In the genomic region with DNA sequence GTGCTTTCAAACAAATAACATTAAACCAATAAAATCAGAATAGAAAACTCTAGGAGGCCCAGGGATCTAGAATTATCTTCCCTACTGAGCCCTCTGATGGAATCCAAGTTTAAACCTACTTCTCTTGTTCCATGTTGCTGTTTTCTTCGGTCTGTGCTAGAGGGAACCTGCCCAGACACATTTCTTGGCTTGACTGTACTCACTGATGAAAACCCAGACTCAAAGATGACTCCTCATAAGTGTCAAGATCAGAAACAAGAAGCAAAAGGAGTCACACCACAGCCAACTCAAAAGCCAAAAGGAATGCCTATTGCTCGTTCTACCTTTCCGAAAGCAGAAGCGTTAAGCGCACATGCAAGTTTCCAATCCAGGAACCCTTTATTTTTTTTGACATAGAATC, we compare ENCODE assay signal across 10 cellular contexts. TPM values are rescaled to one million over a fixed set of nuclear protein-coding genes. Genes with fewer than 3 reads are reported as not detected.
DNase-seq lines count a peak whose midpoint lies in the region; ATAC-seq and TF ChIP-seq lines count a peak whose summit lies in the region.
"Had no signal": no experiment of that assay in that cellular context is flagged by ENCODE, and none has a peak within 500 bp of the region (broad histone marks: within the 10 kb centered on the region; RNA-seq: fewer than 3 reads in every experiment).

No MANE protein-coding gene starts in this region.

- ATAC-seq in CD8-positive, alpha-beta T cell = no peak
- peak in 2 of 4 donors; percentile 26 for ATAC-seq in psoas muscle
- ATAC-seq in activated naive CD8-positive, alpha-beta T cell treated with anti-CD3 and anti-CD28 coated beads, Interleukin-2, amount 50 U/mL, for 24 hours = no peak

- H3K4me3 ChIP-seq in CD8-positive, alpha-beta T cell (ENCODE audit: low read depth, low read length) = no peak overlapping the region
- H3K4me3 ChIP-seq in esophagus squamous epithelium = peak overlapping the region in 3 of 4 donors; percentile 16 to 44 (median 17)
- no peak overlapping the region for H3K4me3 ChIP-seq in psoas muscle
- no peak overlapping the region for H3K4me3 ChIP-seq in BE2C (ENCODE audit: low read depth, low read length)

- H3K27me3 ChIP-seq in CD8-positive, alpha-beta T cell (ENCODE audit: insufficient read depth, low read length) = no peaks in the 10 kb centered on the region
- H3K27me3 ChIP-seq in esophagus squamous epithelium = no peaks in the 10 kb centered on the region
- H3K27me3 ChIP-seq in psoas muscle (ENCODE audit: insufficient read depth in 3 of 3, low read length in 2 of 3) = no peaks in the 10 kb centered on the region
- H3K27me3 ChIP-seq in BE2C = no peaks in the 10 kb centered on the region

- H3K4me1 Mint-ChIP-seq in CD8-positive, alpha-beta T cell (ENCODE audit: low read depth) = peaks cover 22% of the 10 kb centered on the region
- peaks cover 6% of the 10 kb centered on the region for H3K4me1 Mint-ChIP-seq in activated naive CD8-positive, alpha-beta T cell treated with anti-CD3 and anti-CD28 coated beads, Interleukin-2, amount 50 U/mL, for 24 hours

- no peaks in the 10 kb centered on the region for H3K9me3 ChIP-seq in CD8-positive, alpha-beta T cell (ENCODE audit: low read length)
- H3K9me3 ChIP-seq in esophagus squamous epithelium (peaks cover 0 to 3% (median 0%) of the 10 kb centered on the region in 3 donors), psoas muscle (no peaks in the 10 kb centered on the region), BE2C (no peaks in the 10 kb centered on the region)

- H3K27me3 Mint-ChIP-seq in CD8-positive, alpha-beta T cell (ENCODE audit: low read depth) = no peaks in the 10 kb centered on the region
- H3K27me3 Mint-ChIP-seq in activated naive CD8-positive, alpha-beta T cell treated with anti-CD3 and anti-CD28 coated beads, Interleukin-2, amount 50 U/mL, for 24 hours = no peaks in the 10 kb centered on the region

- H3K36me3 ChIP-seq in CD8-positive, alpha-beta T cell (ENCODE audit: insufficient read depth, low read length) = peaks cover 14% of the 10 kb centered on the region
- H3K36me3 ChIP-seq in esophagus squamous epithelium = peaks cover 8 to 25% (median 10%) of the 10 kb centered on the region in 3 donors
- H3K36me3 ChIP-seq in psoas muscle (ENCODE audit: insufficient read depth in 1 of 2, low read depth in 1 of 2) = peaks cover 3 to 31% of the 10 kb centered on the region in 2 donors
- no peaks in the 10 kb centered on the region for H3K36me3 ChIP-seq in BE2C

- no peak for TF ChIP-seq CTCF in CD8-positive, alpha-beta T cell (IDR thresholded peaks at IDR 0.05)
- TF ChIP-seq CTCF in RWPE1 (conservative IDR thresholded peaks at IDR 0.05; ENCODE audit: low read depth) (no peak), esophagus squamous epithelium (IDR thresholded peaks at IDR 0.05) (no peak), psoas muscle (IDR thresholded peaks at IDR 0.05) (no peak), BE2C (IDR thresholded peaks at IDR 0.05; ENCODE audit: low read depth, low read length) (no peak)

- no peak overlapping the region for H3K4me3 Mint-ChIP-seq in CD8-positive, alpha-beta T cell
- no peak overlapping the region for H3K4me3 Mint-ChIP-seq in activated naive CD8-positive, alpha-beta T cell treated with anti-CD3 and anti-CD28 coated beads, Interleukin-2, amount 50 U/mL, for 24 hours

- H3K27ac ChIP-seq in CD8-positive, alpha-beta T cell (ENCODE audit: low read depth, low read length) = no peak overlapping the region
- H3K27ac ChIP-seq in RWPE1 (peak overlapping the region; percentile 95), esophagus squamous epithelium (peak overlapping the region; percentile 81 to 95 (median 94)), psoas muscle (peak overlapping the region; percentile 91)

- H3K36me3 Mint-ChIP-seq in CD8-positive, alpha-beta T cell = peaks cover 44% of the 10 kb centered on the region
- H3K36me3 Mint-ChIP-seq in activated naive CD8-positive, alpha-beta T cell treated with anti-CD3 and anti-CD28 coated beads, Interleukin-2, amount 50 U/mL, for 24 hours (ENCODE audit: low read depth) = peaks cover 24% of the 10 kb centered on the region

- H3K27ac Mint-ChIP-seq in CD8-positive, alpha-beta T cell = peak overlapping the region; percentile 69
- no peak overlapping the region for H3K27ac Mint-ChIP-seq in activated naive CD8-positive, alpha-beta T cell treated with anti-CD3 and anti-CD28 coated beads, Interleukin-2, amount 50 U/mL, for 24 hours

- H3K4me1 ChIP-seq in CD8-positive, alpha-beta T cell (ENCODE audit: insufficient read depth, low read length) = no peaks in the 10 kb centered on the region
- H3K4me1 ChIP-seq in esophagus squamous epithelium (peaks cover 0 to 51% (median 26%) of the 10 kb centered on the region in 3 donors), psoas muscle (peaks cover 28% of the 10 kb centered on the region), BE2C (no peaks in the 10 kb centered on the region)

- DNase-seq in CD8-positive, alpha-beta T cell = no peak
- DNase-seq in RWPE1 (ENCODE audit: low spot score) (peak; percentile 51), esophagus squamous epithelium (lab: John Stamatoyannopoulos, UW) (no peak), psoas muscle (no peak), NCI-H1417 treated with DMSO at 0.1 percent for 48 hours (lab: John Stamatoyannopoulos, UW) (no peak), BE2C (no peak), NCI-H2227 (lab: John Stamatoyannopoulos, UW; ENCODE audit: unreplicated experiment) (no peak)
- no peak for DNase-seq in activated naive CD8-positive, alpha-beta T cell treated with anti-CD3 and anti-CD28 coated beads, Interleukin-2, amount 50 U/mL, for 24 hours
- DNase-seq: aorta, NCI-H187 treated with DMSO at 0.1 percent for 48 hours had no signal

- CTCF ChIA-PET in CD8-positive, alpha-beta T cell (lab: Charles Lee) = no interaction called here
- CTCF ChIA-PET in RWPE1 (lab: Yijun Ruan, JAX) = no interaction called here

- WGBS in esophagus squamous epithelium, 2 donors = 50 to 57% methylated on average over 5 of the region's 5 CpGs
- 65 to 78% (median 71%) methylated on average over 5 of the region's 5 CpGs for WGBS in psoas muscle, 3 donors

- TF ChIP-seq POLR2A in esophagus squamous epithelium (IDR thresholded peaks at IDR 0.05) = no peak

- intact Hi-C loops in CD8-positive, alpha-beta T cell (cut with DNase I, micrococcal nuclease) = no loop called here
- intact Hi-C loops in esophagus squamous epithelium (cut with DNase I) (no loop called here), psoas muscle (cut with DNase I) (no loop called here)

- POLR2A ChIA-PET in CD8-positive, alpha-beta T cell (lab: Charles Lee) = no interaction called here
- POLR2A ChIA-PET in RWPE1 (lab: Yijun Ruan, JAX; ENCODE audit: low non-redundant PET) = no interaction called here

- H3K9me3 Mint-ChIP-seq in CD8-positive, alpha-beta T cell = peaks cover 8% of the 10 kb centered on the region
- no peaks in the 10 kb centered on the region for H3K9me3 Mint-ChIP-seq in activated naive CD8-positive, alpha-beta T cell treated with anti-CD3 and anti-CD28 coated beads, Interleukin-2, amount 50 U/mL, for 24 hours

RNA-seq across cellular contexts. Expression of gene SCAP, which starts 31.6 kb away (rescaled TPM):
- 10 to 100 TPM; 72.8 to 76.6 TPM for total RNA-seq in CD8-positive, alpha-beta T cell
- total RNA-seq in esophagus squamous epithelium (100 to 1,000 TPM in 1 of 4 donors, 10 to 100 TPM in 3; 68.7 to 108 (median 79.5) TPM), psoas muscle (10 to 100 TPM; 34.7 to 47.5 (median 40.7) TPM)
- 10 to 100 TPM; 18.9 to 29.8 (median 20.7) TPM for polyA plus RNA-seq in psoas muscle
- polyA plus RNA-seq in BE2C (2012; ENCODE audit: insufficient read depth, insufficient read length, low read depth) = 78.8 TPM

Comparison
In these comparisons a context has a peak if more than half of its experiments do, and no peak if none do; other contexts are left out.
1. H3K4me3 ChIP-seq: peak in esophagus squamous epithelium (3 of 4); none in CD8-positive, alpha-beta T cell (single experiment), psoas muscle (single experiment) and BE2C (single experiment).